1 cellular context compared by ENCODE assay signal in the genomic region with DNA sequence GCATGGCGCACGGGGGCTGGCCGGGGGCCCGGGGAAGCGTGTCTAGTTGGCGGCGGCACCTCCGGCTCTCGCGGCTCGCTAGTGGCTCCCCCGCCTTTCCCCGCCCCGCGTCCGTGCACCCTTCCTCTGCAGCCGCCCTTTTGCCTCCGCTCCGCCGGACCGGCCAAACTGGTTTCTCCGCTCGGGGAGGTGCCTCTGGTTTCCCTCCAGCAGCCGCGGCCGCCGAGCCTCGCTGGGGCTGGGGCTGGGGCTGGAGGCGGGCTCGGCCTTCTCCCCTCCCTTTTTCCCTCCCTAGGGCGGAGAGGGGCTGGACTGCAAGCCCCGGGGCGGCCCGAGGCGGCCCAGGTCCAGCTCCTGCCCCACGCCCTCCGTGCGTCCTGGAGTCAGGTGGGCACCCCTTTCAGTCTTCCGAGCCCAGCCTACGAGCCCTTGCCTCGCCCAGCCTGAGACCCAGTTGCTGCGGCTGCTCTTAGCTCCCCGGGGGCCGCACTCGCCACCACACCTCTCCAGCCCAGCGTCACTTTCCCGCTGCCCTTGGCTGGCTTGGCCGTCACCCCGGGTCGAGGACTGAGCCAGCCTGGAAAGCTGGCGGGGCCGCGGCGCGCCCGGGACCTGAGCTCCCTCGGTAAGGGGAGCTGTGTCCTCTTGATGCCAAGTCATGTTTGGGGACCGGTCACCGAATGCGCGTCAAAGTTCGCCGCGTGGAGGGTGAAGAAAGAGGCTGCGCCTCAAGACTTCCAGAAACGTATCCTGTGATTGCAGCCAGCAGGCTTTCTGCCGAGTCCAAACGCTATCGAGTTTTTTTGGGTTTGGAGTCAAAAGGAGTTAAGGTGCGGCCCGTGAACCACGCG.
A peak's percentile ranks its signal among the peaks of the same experiment; 100 is the strongest.
TF ChIP-seq lines count a peak whose summit lies in the region.

A gene (minus strand): TSS at position 197 of the 851 bp plus-strand sequence. CDS start 71,508 bp downstream, outside the sequence.

TF ChIP-seq in HepG2, 621 proteins besides CTCF, POLR2A, EP300 and RAD21 (continued from another document and continues in another):
- TF ChIP-seq PAF1 (CRISPR knock-in tag; IDR thresholded peaks at IDR 0.05) (no peak), ZNF343 (CRISPR knock-in tag; IDR thresholded peaks at IDR 0.05) (no peak), IKZF4 (CRISPR knock-in tag; IDR thresholded peaks at IDR 0.05; ENCODE audit: borderline replicate concordance, low read depth, not compliant biosample characterization) (no peak), XRCC5 (optimal IDR thresholded peaks at IDR 0.05; ENCODE audit: low read length) (peak; percentile 28), ZNF629 (CRISPR knock-in tag; conservative IDR thresholded peaks at IDR 0.05) (no peak), ZSCAN30 (CRISPR knock-in tag; IDR thresholded peaks at IDR 0.05) (no peak), ZKSCAN1 (IDR thresholded peaks at IDR 0.05; ENCODE audit: low read length) (no peak), ZNF326 (CRISPR knock-in tag; IDR thresholded peaks at IDR 0.05; ENCODE audit: borderline replicate concordance) (no peak), ZSCAN29 (CRISPR knock-in tag; conservative IDR thresholded peaks at IDR 0.05) (no peak), JUND (CRISPR knock-in tag; IDR thresholded peaks at IDR 0.05) (no peak), ZBTB42 (CRISPR knock-in tag; IDR thresholded peaks at IDR 0.05) (no peak), FOXA1 (IDR thresholded peaks at IDR 0.05) (no peak), FOXA1 (CRISPR knock-in tag; IDR thresholded peaks at IDR 0.05) (no peak), ZNF780A (CRISPR knock-in tag; IDR thresholded peaks at IDR 0.05) (no peak), PRMT3 (CRISPR knock-in tag; IDR thresholded peaks at IDR 0.05; ENCODE audit: borderline replicate concordance, low read depth) (no peak), ATRX (CRISPR knock-in tag; IDR thresholded peaks at IDR 0.05; ENCODE audit: borderline replicate concordance) (no peak), ZNF260 (CRISPR knock-in tag; IDR thresholded peaks at IDR 0.05; ENCODE audit: borderline replicate concordance, low read depth) (no peak), FIP1L1 (IDR thresholded peaks at IDR 0.05; ENCODE audit: borderline replicate concordance, insufficient read depth, low read depth, low read length) (no peak), HOXD1 (CRISPR knock-in tag; IDR thresholded peaks at IDR 0.05) (no peak; the same call in 1 of the 2 replicates), HOXA9 (CRISPR knock-in tag; IDR thresholded peaks at IDR 0.05; ENCODE audit: borderline replicate concordance) (no peak), ZNF607 (CRISPR knock-in tag; IDR thresholded peaks at IDR 0.05; ENCODE audit: borderline replicate concordance) (no peak), ARNT2 (CRISPR knock-in tag; IDR thresholded peaks at IDR 0.05; ENCODE audit: low read depth) (no peak), HIVEP1 (CRISPR knock-in tag; IDR thresholded peaks at IDR 0.05) (0 out of 2 replicates have a peak, but pooled peaks have one; percentile 32), NFATC3 (CRISPR knock-in tag; IDR thresholded peaks at IDR 0.05) (no peak), CEBPG (CRISPR knock-in tag; IDR thresholded peaks at IDR 0.05) (no peak), ZFP36 (IDR thresholded peaks at IDR 0.05; ENCODE audit: borderline replicate concordance, low read depth, low read length, partially characterized antibody) (no peak), ZEB1 (IDR thresholded peaks at IDR 0.05; ENCODE audit: insufficient replicate concordance, low read depth) (no peak), YEATS2 (CRISPR knock-in tag; IDR thresholded peaks at IDR 0.05; ENCODE audit: borderline replicate concordance) (no peak), ZNF672 (CRISPR knock-in tag; IDR thresholded peaks at IDR 0.05) (no peak), DNMT1 (CRISPR knock-in tag; IDR thresholded peaks at IDR 0.05) (no peak), HNRNPL (IDR thresholded peaks at IDR 0.05; ENCODE audit: low read depth, low read length) (peak; percentile 67; the same call in 1 of the 2 replicates)
- TF ChIP-seq, protein P1, sequence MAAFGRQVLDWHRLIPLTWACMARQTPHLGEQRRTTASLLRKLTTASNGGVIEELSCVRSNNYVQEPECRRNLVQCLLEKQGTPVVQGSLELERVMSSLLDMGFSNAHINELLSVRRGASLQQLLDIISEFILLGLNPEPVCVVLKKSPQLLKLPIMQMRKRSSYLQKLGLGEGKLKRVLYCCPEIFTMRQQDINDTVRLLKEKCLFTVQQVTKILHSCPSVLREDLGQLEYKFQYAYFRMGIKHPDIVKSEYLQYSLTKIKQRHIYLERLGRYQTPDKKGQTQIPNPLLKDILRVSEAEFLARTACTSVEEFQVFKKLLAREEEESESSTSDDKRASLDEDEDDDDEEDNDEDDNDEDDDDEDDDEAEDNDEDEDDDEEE (CRISPR knock-in tag; IDR thresholded peaks at IDR 0.05), result peak; percentile 35; the same call in 1 of the 2 replicates
- TF ChIP-seq, protein P2, sequence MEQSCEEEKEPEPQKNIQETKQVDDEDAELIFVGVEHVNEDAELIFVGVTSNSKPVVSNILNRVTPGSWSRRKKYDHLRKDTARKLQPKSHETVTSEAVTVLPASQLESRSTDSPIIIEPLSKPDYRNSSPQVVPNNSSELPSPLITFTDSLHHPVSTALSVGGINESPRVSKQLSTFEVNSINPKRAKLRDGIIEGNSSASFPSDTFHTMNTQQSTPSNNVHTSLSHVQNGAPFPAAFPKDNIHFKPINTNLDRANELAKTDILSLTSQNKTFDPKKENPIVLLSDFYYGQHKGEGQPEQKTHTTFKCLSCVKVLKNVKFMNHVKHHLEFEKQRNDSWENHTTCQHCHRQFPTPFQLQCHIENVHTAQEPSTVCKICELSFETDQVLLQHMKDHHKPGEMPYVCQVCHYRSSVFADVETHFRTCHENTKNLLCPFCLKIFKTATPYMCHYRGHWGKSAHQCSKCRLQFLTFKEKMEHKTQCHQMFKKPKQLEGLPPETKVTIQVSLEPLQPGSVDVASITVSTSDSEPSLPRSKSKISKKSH (CRISPR knock-in tag; IDR thresholded peaks at IDR 0.05; ENCODE audit: borderline replicate concordance), result 0 out of 2 replicates have a peak, but pooled peaks have one; percentile 49
- TF ChIP-seq, protein P3, sequence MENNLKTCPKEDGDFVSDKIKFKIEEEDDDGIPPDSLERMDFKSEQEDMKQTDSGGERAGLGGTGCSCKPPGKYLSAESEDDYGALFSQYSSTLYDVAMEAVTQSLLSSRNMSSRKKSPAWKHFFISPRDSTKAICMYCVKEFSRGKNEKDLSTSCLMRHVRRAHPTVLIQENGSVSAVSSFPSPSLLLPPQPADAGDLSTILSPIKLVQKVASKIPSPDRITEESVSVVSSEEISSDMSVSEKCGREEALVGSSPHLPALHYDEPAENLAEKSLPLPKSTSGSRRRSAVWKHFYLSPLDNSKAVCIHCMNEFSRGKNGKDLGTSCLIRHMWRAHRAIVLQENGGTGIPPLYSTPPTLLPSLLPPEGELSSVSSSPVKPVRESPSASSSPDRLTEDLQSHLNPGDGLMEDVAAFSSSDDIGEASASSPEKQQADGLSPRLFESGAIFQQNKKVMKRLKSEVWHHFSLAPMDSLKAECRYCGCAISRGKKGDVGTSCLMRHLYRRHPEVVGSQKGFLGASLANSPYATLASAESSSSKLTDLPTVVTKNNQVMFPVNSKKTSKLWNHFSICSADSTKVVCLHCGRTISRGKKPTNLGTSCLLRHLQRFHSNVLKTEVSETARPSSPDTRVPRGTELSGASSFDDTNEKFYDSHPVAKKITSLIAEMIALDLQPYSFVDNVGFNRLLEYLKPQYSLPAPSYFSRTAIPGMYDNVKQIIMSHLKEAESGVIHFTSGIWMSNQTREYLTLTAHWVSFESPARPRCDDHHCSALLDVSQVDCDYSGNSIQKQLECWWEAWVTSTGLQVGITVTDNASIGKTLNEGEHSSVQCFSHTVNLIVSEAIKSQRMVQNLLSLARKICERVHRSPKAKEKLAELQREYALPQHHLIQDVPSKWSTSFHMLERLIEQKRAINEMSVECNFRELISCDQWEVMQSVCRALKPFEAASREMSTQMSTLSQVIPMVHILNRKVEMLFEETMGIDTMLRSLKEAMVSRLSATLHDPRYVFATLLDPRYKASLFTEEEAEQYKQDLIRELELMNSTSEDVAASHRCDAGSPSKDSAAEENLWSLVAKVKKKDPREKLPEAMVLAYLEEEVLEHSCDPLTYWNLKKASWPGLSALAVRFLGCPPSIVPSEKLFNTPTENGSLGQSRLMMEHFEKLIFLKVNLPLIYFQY (CRISPR knock-in tag; IDR thresholded peaks at IDR 0.05; ENCODE audit: borderline replicate concordance), result 0 out of 2 replicates have a peak, but pooled peaks have one; percentile 58
- TF ChIP-seq, protein P4, sequence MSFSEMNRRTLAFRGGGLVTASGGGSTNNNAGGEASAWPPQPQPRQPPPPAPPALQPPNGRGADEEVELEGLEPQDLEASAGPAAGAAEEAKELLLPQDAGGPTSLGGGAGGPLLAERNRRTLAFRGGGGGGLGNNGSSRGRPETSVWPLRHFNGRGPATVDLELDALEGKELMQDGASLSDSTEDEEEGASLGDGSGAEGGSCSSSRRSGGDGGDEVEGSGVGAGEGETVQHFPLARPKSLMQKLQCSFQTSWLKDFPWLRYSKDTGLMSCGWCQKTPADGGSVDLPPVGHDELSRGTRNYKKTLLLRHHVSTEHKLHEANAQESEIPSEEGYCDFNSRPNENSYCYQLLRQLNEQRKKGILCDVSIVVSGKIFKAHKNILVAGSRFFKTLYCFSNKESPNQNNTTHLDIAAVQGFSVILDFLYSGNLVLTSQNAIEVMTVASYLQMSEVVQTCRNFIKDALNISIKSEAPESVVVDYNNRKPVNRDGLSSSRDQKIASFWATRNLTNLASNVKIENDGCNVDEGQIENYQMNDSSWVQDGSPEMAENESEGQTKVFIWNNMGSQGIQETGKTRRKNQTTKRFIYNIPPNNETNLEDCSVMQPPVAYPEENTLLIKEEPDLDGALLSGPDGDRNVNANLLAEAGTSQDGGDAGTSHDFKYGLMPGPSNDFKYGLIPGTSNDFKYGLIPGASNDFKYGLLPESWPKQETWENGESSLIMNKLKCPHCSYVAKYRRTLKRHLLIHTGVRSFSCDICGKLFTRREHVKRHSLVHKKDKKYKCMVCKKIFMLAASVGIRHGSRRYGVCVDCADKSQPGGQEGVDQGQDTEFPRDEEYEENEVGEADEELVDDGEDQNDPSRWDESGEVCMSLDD (CRISPR knock-in tag; IDR thresholded peaks at IDR 0.05; ENCODE audit: borderline replicate concordance), result no peak
- TF ChIP-seq, protein P5, sequence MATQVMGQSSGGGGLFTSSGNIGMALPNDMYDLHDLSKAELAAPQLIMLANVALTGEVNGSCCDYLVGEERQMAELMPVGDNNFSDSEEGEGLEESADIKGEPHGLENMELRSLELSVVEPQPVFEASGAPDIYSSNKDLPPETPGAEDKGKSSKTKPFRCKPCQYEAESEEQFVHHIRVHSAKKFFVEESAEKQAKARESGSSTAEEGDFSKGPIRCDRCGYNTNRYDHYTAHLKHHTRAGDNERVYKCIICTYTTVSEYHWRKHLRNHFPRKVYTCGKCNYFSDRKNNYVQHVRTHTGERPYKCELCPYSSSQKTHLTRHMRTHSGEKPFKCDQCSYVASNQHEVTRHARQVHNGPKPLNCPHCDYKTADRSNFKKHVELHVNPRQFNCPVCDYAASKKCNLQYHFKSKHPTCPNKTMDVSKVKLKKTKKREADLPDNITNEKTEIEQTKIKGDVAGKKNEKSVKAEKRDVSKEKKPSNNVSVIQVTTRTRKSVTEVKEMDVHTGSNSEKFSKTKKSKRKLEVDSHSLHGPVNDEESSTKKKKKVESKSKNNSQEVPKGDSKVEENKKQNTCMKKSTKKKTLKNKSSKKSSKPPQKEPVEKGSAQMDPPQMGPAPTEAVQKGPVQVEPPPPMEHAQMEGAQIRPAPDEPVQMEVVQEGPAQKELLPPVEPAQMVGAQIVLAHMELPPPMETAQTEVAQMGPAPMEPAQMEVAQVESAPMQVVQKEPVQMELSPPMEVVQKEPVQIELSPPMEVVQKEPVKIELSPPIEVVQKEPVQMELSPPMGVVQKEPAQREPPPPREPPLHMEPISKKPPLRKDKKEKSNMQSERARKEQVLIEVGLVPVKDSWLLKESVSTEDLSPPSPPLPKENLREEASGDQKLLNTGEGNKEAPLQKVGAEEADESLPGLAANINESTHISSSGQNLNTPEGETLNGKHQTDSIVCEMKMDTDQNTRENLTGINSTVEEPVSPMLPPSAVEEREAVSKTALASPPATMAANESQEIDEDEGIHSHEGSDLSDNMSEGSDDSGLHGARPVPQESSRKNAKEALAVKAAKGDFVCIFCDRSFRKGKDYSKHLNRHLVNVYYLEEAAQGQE (IDR thresholded peaks at IDR 0.05; ENCODE audit: borderline replicate concordance in 1 of 2, low read depth in 1 of 2, low read length in 2 of 2), result no peak
- TF ChIP-seq, protein P6, sequence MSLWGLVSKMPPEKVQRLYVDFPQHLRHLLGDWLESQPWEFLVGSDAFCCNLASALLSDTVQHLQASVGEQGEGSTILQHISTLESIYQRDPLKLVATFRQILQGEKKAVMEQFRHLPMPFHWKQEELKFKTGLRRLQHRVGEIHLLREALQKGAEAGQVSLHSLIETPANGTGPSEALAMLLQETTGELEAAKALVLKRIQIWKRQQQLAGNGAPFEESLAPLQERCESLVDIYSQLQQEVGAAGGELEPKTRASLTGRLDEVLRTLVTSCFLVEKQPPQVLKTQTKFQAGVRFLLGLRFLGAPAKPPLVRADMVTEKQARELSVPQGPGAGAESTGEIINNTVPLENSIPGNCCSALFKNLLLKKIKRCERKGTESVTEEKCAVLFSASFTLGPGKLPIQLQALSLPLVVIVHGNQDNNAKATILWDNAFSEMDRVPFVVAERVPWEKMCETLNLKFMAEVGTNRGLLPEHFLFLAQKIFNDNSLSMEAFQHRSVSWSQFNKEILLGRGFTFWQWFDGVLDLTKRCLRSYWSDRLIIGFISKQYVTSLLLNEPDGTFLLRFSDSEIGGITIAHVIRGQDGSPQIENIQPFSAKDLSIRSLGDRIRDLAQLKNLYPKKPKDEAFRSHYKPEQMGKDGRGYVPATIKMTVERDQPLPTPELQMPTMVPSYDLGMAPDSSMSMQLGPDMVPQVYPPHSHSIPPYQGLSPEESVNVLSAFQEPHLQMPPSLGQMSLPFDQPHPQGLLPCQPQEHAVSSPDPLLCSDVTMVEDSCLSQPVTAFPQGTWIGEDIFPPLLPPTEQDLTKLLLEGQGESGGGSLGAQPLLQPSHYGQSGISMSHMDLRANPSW (CRISPR knock-in tag; IDR thresholded peaks at IDR 0.05; ENCODE audit: borderline replicate concordance), result no peak
- TF ChIP-seq, protein P7, sequence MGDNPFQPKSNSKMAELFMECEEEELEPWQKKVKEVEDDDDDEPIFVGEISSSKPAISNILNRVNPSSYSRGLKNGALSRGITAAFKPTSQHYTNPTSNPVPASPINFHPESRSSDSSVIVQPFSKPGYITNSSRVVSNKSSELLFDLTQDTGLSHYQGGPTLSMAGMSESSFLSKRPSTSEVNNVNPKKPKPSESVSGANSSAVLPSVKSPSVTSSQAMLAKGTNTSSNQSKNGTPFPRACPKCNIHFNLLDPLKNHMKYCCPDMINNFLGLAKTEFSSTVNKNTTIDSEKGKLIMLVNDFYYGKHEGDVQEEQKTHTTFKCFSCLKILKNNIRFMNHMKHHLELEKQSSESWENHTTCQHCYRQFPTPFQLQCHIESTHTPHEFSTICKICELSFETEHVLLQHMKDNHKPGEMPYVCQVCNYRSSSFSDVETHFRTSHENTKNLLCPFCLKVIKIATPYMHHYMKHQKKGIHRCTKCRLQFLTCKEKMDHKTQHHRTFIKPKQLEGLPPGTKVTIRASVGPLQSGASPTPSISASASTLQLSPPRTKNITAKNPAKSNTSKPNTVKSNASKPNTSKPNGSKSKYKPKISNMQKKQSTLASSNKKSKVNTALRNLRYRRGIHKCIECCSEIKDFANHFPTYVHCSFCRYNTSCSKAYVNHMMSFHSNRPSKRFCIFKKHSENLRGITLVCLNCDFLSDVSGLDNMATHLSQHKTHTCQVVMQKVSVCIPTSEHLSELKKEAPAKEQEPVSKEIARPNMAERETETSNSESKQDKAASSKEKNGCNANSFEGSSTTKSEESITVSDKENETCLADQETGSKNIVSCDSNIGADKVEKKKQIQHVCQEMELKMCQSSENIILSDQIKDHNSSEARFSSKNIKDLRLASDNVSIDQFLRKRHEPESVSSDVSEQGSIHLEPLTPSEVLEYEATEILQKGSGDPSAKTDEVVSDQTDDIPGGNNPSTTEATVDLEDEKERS (CRISPR knock-in tag; IDR thresholded peaks at IDR 0.05), result 0 out of 2 replicates have a peak, but pooled peaks have one; percentile 46
